18 cellular contexts compared by ENCODE assay signal in the genomic region with DNA sequence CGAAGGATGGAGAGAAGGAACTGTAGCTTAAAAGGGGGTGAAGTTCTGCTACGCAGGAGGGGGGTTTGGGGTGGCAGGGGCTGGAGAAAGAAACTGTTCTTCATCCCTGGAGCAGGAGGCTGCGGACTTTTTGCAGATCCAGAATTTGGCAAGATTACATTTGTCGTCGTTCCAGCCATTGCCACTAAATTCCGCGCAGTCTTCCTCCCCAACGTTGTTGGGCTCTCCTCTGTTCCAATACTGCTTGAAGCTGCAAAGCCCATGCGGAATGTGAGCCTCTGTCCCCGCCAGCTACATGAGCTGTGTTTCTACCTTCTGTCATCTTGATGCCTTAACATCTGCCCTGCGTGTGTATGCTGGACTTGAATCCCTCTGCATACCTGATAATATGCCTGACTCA. TPM values are rescaled to one million over a fixed set of nuclear protein-coding genes. Genes with fewer than 3 reads are reported as not detected.
"Had no signal": no experiment of that assay in that cellular context is flagged by ENCODE, and none has a peak within 500 bp of the region (broad histone marks: within the 10 kb centered on the region; RNA-seq: fewer than 3 reads in every experiment).

No MANE protein-coding gene starts in this region.

- H3K4me1 Mint-ChIP-seq: activated CD4-positive, alpha-beta T cell treated with anti-CD3 and anti-CD28 coated beads, Interleukin-2, amount 10 ng/mL, durations not matched to agents 24 days and 14 days; neural crest cell had no signal

- H3K9me3 Mint-ChIP-seq: neural crest cell had no signal

- DNase-seq: activated CD4-positive, alpha-beta T cell treated with anti-CD3 and anti-CD28 coated beads, Interleukin-2, amount 10 ng/mL, durations not matched to agents 24 days and 14 days; activated CD8-positive, alpha-beta T cell treated with anti-CD3 and anti-CD28 coated beads, Interleukin-2, amount 10 ng/mL, durations not matched to agents 7 days and 5 days; activated effector memory CD4-positive, alpha-beta T cell treated with anti-CD3 and anti-CD28 coated beads, Interleukin-2, amount 50 U/mL, for 16 hours; effector CD4-positive, alpha-beta T cell; esophagus squamous epithelium; hippocampal formation; stimulated activated CD4-positive, alpha-beta T cell treated with anti-CD3 and anti-CD28 coated beads, Interleukin-1b, Interleukin-23, amount 100 ng/mL, for 48 hours; T-helper 2 cell; tibial artery had no signal

- H3K4me3 Mint-ChIP-seq: activated CD4-positive, alpha-beta T cell treated with anti-CD3 and anti-CD28 coated beads, Interleukin-2, amount 10 ng/mL, durations not matched to agents 24 days and 14 days; activated CD8-positive, alpha-beta T cell treated with anti-CD3 and anti-CD28 coated beads, Interleukin-2, amount 10 ng/mL, durations not matched to agents 7 days and 5 days; activated naive CD4-positive, alpha-beta T cell treated with anti-CD3 and anti-CD28 coated beads, Interleukin-2, amount 50 U/mL, for 24 hours; neural crest cell; WTC11 had no signal

- H3K36me3 Mint-ChIP-seq: WTC11 had no signal

- ATAC-seq: activated CD8-positive, alpha-beta T cell treated with anti-CD3 and anti-CD28 coated beads, Interleukin-2, amount 10 ng/mL, durations not matched to agents 7 days and 5 days; sciatic nerve; WTC11 had no signal

- H3K27ac Mint-ChIP-seq: activated CD4-positive, alpha-beta T cell treated with anti-CD3 and anti-CD28 coated beads, Interleukin-2, amount 10 ng/mL, durations not matched to agents 24 days and 14 days; activated CD8-positive, alpha-beta T cell treated with anti-CD3 and anti-CD28 coated beads, Interleukin-2, amount 10 ng/mL, durations not matched to agents 7 days and 5 days; activated naive CD4-positive, alpha-beta T cell treated with anti-CD3 and anti-CD28 coated beads, Interleukin-2, amount 50 U/mL, for 24 hours; WTC11 had no signal

RNA-seq across cellular contexts. Expression of a gene that starts 4.3 kb away (rescaled TPM):
- total RNA-seq: activated CD4-positive, alpha-beta T cell treated with anti-CD3 and anti-CD28 coated beads, Interleukin-2, amount 10 ng/mL, durations not matched to agents 24 days and 14 days; activated CD8-positive, alpha-beta T cell treated with anti-CD3 and anti-CD28 coated beads, Interleukin-2, amount 10 ng/mL, durations not matched to agents 7 days and 5 days; cardiac muscle cell; endothelial cell of umbilical vein; fibroblast of villous mesenchyme; glomerular endothelial cell; neural crest cell; WTC11 had no signal

RNA-seq across cellular contexts. Expression of a gene that starts 11.1 kb away (rescaled TPM):
- total RNA-seq: activated CD4-positive, alpha-beta T cell treated with anti-CD3 and anti-CD28 coated beads, Interleukin-2, amount 10 ng/mL, durations not matched to agents 24 days and 14 days; activated CD8-positive, alpha-beta T cell treated with anti-CD3 and anti-CD28 coated beads, Interleukin-2, amount 10 ng/mL, durations not matched to agents 7 days and 5 days; cardiac muscle cell; endothelial cell of umbilical vein; fibroblast of villous mesenchyme; glomerular endothelial cell; kidney epithelial cell; neural crest cell had no signal

RNA-seq across cellular contexts. Expression of a gene that starts 20.1 kb away (rescaled TPM):
- total RNA-seq: activated CD4-positive, alpha-beta T cell treated with anti-CD3 and anti-CD28 coated beads, Interleukin-2, amount 10 ng/mL, durations not matched to agents 24 days and 14 days; activated CD8-positive, alpha-beta T cell treated with anti-CD3 and anti-CD28 coated beads, Interleukin-2, amount 10 ng/mL, durations not matched to agents 7 days and 5 days; esophagus squamous epithelium; fibroblast of villous mesenchyme; kidney epithelial cell; neural crest cell; sciatic nerve; WTC11 had no signal

RNA-seq across cellular contexts. Expression of a gene that starts 41.1 kb away (rescaled TPM):
- total RNA-seq: activated CD4-positive, alpha-beta T cell treated with anti-CD3 and anti-CD28 coated beads, Interleukin-2, amount 10 ng/mL, durations not matched to agents 24 days and 14 days; cardiac muscle cell; endothelial cell of umbilical vein; esophagus squamous epithelium; fibroblast of villous mesenchyme; glomerular endothelial cell; kidney epithelial cell; neural crest cell had no signal
